ENCODE assay signal across 10 cellular contexts in genomic region chr16:24151482-24151939, GRCh38.
DNase-seq lines count a peak whose midpoint lies in the region; TF ChIP-seq lines count a peak whose summit lies in the region.
"Had no signal": no experiment of that assay in that cellular context is flagged by ENCODE, and none has a peak within 500 bp of the region (broad histone marks: within the 10 kb centered on the region; RNA-seq: fewer than 3 reads in every experiment).

No MANE protein-coding gene starts in this region.

- H3K23ac ChIP-seq in mesendoderm (ENCODE audit: low read length), result no peak overlapping the region

- no peak overlapping the region for H2BK5ac ChIP-seq in mesendoderm (ENCODE audit: low read length)

- POLR2A ChIA-PET in HEK293T (lab: Yijun Ruan, JAX), result no interaction called here

- peaks cover 23% of the 10 kb centered on the region for H3K36me3 Mint-ChIP-seq in activated naive CD4-positive, alpha-beta T cell treated with anti-CD3 and anti-CD28 coated beads for 36 hours (ENCODE audit: low read depth)
- H3K36me3 Mint-ChIP-seq in Calu3 (ENCODE audit: insufficient read depth, unreplicated experiment), result no peaks in the 10 kb centered on the region

- H4K5ac ChIP-seq in mesendoderm (ENCODE audit: low read length), result no peak overlapping the region

- H3K27me3 Mint-ChIP-seq in activated naive CD4-positive, alpha-beta T cell treated with anti-CD3 and anti-CD28 coated beads for 36 hours (ENCODE audit: low read depth), result no peaks in the 10 kb centered on the region
- H3K27me3 Mint-ChIP-seq in Calu3 (ENCODE audit: unreplicated experiment), result peaks cover 81% of the 10 kb centered on the region

- BruUV-seq in Calu3 (replicated peaks; lab: Mats Ljungman, UMichigan), result no TSS peak

- peaks cover 4% of the 10 kb centered on the region for H3K9me3 Mint-ChIP-seq in activated naive CD4-positive, alpha-beta T cell treated with anti-CD3 and anti-CD28 coated beads for 36 hours
- H3K9me3 Mint-ChIP-seq in Calu3 (ENCODE audit: low read depth, unreplicated experiment), result no peaks in the 10 kb centered on the region

- H3K4ac ChIP-seq in mesendoderm (ENCODE audit: low read depth, low read length), result no peak overlapping the region

- intact Hi-C loops in activated naive CD4-positive, alpha-beta T cell treated with anti-CD3 and anti-CD28 coated beads for 36 hours (cut with micrococcal nuclease), result loop anchor here (1.0 to 5.0 kb wide), 2 partner anchors 12 to 41 kb away; no protein-coding TSS in a partner anchor
- intact Hi-C loops in lower leg skin (cut with DNase I; ENCODE audit: low total_unique reads) (no loop called here), Calu3 (cut with micrococcal nuclease; ENCODE audit: unreplicated experiment) (no loop called here)

- H3K56ac ChIP-seq in mesendoderm (ENCODE audit: low read length), result no peak overlapping the region

- H3K4me1 ChIP-seq in mesendoderm (ENCODE audit: control insufficient read depth, low read depth, low read length), result no peaks in the 10 kb centered on the region

- no peak overlapping the region for H2BK15ac ChIP-seq in mesendoderm (replicated peaks; ENCODE audit: low read depth)

- peak; percentile 95 for DNase-seq in DMS153 (lab: John Stamatoyannopoulos, UW)
- DNase-seq in NCI-H460 (ENCODE audit: extremely low read depth, low read depth), result peak; percentile 54
- DNase-seq in activated naive CD4-positive, alpha-beta T cell treated with anti-CD3 and anti-CD28 coated beads for 36 hours, result peak; percentile 38
- peak; percentile 67 for DNase-seq in mesendoderm
- DNase-seq in lower leg skin (ENCODE audit: low spot score in 2 of 2), result no peak
- no peak for DNase-seq in HEK293T (ENCODE audit: extremely low spot score)
- no peak for DNase-seq in midbrain (lab: John Stamatoyannopoulos, UW)
- DNase-seq in Calu3, result no peak
- DNase-seq: HFFc6, NCI-H2107 had no signal

- no peaks in the 10 kb centered on the region for H3K36me3 ChIP-seq in mesendoderm (ENCODE audit: control insufficient read depth, insufficient read depth, low read length)

- no CpG with 5 or more reads among the region's 5 CpGs for WGBS in mesendoderm (ENCODE audit: extremely low coverage, insufficient coverage, low lambda C conversion rate)
- WGBS in lower leg skin, 2 donors, result 45 to 55% methylated on average over 5 of the region's 5 CpGs

- H3K4me1 Mint-ChIP-seq in activated naive CD4-positive, alpha-beta T cell treated with anti-CD3 and anti-CD28 coated beads for 36 hours (ENCODE audit: low read depth), result peaks cover 36% of the 10 kb centered on the region
- H3K4me1 Mint-ChIP-seq in Calu3 (ENCODE audit: low read depth, unreplicated experiment), result no peaks in the 10 kb centered on the region

- no peaks in the 10 kb centered on the region for H3K27me3 ChIP-seq in mesendoderm (ENCODE audit: insufficient read depth, low read length, poor library complexity)

- H3K79me1 ChIP-seq in mesendoderm (ENCODE audit: low read length), result no peaks in the 10 kb centered on the region

- CTCF ChIA-PET in activated naive CD4-positive, alpha-beta T cell treated with anti-CD3 and anti-CD28 coated beads for 36 hours (lab: Charles Lee), result interaction anchor here (1.2 to 1.8 kb wide), 2 partner anchors 16 to 81 kb away, joined by 3 to 6 read pairs; no protein-coding TSS in a partner anchor
- CTCF ChIA-PET in HEK293T (lab: Yijun Ruan, JAX), result no interaction called here
- CTCF ChIA-PET in Calu3 (lab: Charles Lee), result no interaction called here

- H3K79me2 ChIP-seq in mesendoderm (ENCODE audit: control insufficient read depth, insufficient read depth, low read length), result no peaks in the 10 kb centered on the region

- H3K4me3 ChIP-seq in mesendoderm (ENCODE audit: low read length) (no peak overlapping the region), lower leg skin (ENCODE audit: low read depth, poor library complexity, severe bottlenecking) (no peak overlapping the region)

- TF ChIP-seq POLR2A in lower leg skin (IDR thresholded peaks at IDR 0.05), result no peak

- no peak for TF ChIP-seq CTCF in lower leg skin (IDR thresholded peaks at IDR 0.05)
- no peak for TF ChIP-seq CTCF in Calu3 (IDR thresholded peaks at IDR 0.05; ENCODE audit: unreplicated experiment)

- no peak overlapping the region for H3K4me3 Mint-ChIP-seq in activated naive CD4-positive, alpha-beta T cell treated with anti-CD3 and anti-CD28 coated beads for 36 hours
- no peak overlapping the region for H3K4me3 Mint-ChIP-seq in Calu3 (ENCODE audit: low read depth, unreplicated experiment)
- H3K4me3 Mint-ChIP-seq: HFFc6 had no signal

- H3K4me2 ChIP-seq in mesendoderm (ENCODE audit: low read length), result no peak overlapping the region

- H3K27ac ChIP-seq in mesendoderm (ENCODE audit: low read depth, low read length), result no peak overlapping the region

- H2AK5ac ChIP-seq in mesendoderm (ENCODE audit: low read length), result no peak overlapping the region

- peak overlapping the region; percentile 57 for H3K27ac Mint-ChIP-seq in activated naive CD4-positive, alpha-beta T cell treated with anti-CD3 and anti-CD28 coated beads for 36 hours
- H3K27ac Mint-ChIP-seq in Calu3 (ENCODE audit: unreplicated experiment), result no peak overlapping the region
- H3K27ac Mint-ChIP-seq: HFFc6 had no signal

- no peak overlapping the region for H4K8ac ChIP-seq in mesendoderm (ENCODE audit: low read depth, low read length)

- H3K9ac ChIP-seq in mesendoderm (ENCODE audit: low read length), result no peak overlapping the region

- H2BK120ac ChIP-seq in mesendoderm (ENCODE audit: low read depth, low read length), result no peak overlapping the region

- H3K18ac ChIP-seq in mesendoderm (ENCODE audit: low read length), result no peak overlapping the region

TF ChIP-seq in HEK293T, 16 proteins besides CTCF, POLR2A, EP300 and RAD21:
- TF ChIP-seq FOXA1 (IDR thresholded peaks at IDR 0.05) (no peak), PKNOX1 (IDR thresholded peaks at IDR 0.05) (no peak), HDGF (IDR thresholded peaks at IDR 0.05; ENCODE audit: borderline replicate concordance) (no peak), ZNF384 (IDR thresholded peaks at IDR 0.05) (no peak), L3MBTL2 (conservative IDR thresholded peaks at IDR 0.05) (no peak), SP1 (IDR thresholded peaks at IDR 0.05) (no peak), CTBP1 (IDR thresholded peaks at IDR 0.05; ENCODE audit: borderline replicate concordance) (no peak), ELF4 (IDR thresholded peaks at IDR 0.05) (no peak), FOXM1 (IDR thresholded peaks at IDR 0.05; ENCODE audit: borderline replicate concordance) (no peak), FOXK2 (IDR thresholded peaks at IDR 0.05) (no peak), LEF1 (IDR thresholded peaks at IDR 0.05; ENCODE audit: borderline replicate concordance) (no peak), BHLHE40 (IDR thresholded peaks at IDR 0.05; ENCODE audit: borderline replicate concordance) (no peak), ARNT (IDR thresholded peaks at IDR 0.05) (no peak), TARDBP (IDR thresholded peaks at IDR 0.05) (no peak), NFRKB (IDR thresholded peaks at IDR 0.05) (no peak)

Comparison
In these comparisons a context has a peak if more than half of its experiments do, and no peak if none do; other contexts are left out.
1. DNase-seq: peak in DMS153 (single experiment), NCI-H460 (single experiment), activated naive CD4-positive, alpha-beta T cell treated with anti-CD3 and anti-CD28 coated beads for 36 hours (single experiment) and mesendoderm (single experiment); none in lower leg skin (0 of 2), HEK293T (single experiment), midbrain (single experiment) and Calu3 (single experiment).